9 cellular contexts compared by ENCODE assay signal in genomic region chr17:41885733-41886132, GRCh38. TPM values are rescaled to one million over a fixed set of nuclear protein-coding genes. Genes with fewer than 3 reads are reported as not detected.
DNase-seq lines count a peak whose midpoint lies in the region; ATAC-seq, FAIRE-seq and TF ChIP-seq lines count a peak whose summit lies in the region.
"Had no signal": no experiment of that assay in that cellular context is flagged by ENCODE, and none has a peak within 500 bp of the region (broad histone marks: within the 10 kb centered on the region; RNA-seq: fewer than 3 reads in every experiment).

No MANE protein-coding gene starts in this region.

- H3K4me3 ChIP-seq in BJ (ENCODE audit: low read depth, low read length): no peak overlapping the region
- H3K4me3 ChIP-seq in astrocyte (ENCODE audit: insufficient read depth, low read depth, low read length): no peak overlapping the region
- H3K4me3 ChIP-seq in right lobe of liver: no peak overlapping the region
- no peak overlapping the region for H3K4me3 ChIP-seq in small intestine (ENCODE audit: low read depth in 1 of 2, low read length in 2 of 2)

- CTCF ChIA-PET in BJ (lab: Yijun Ruan, JAX) (no interaction called here), HEK293T (lab: Yijun Ruan, JAX) (interaction anchor here (1.0 to 1.2 kb wide), 2 partner anchors 150 to 223 kb away, joined by 3 read pairs; no protein-coding TSS in a partner anchor)

- H3K9me3 Mint-ChIP-seq in astrocyte (ENCODE audit: unreplicated experiment): no peaks in the 10 kb centered on the region

- TF ChIP-seq POLR2A in right lobe of liver (IDR thresholded peaks at IDR 0.05): no peak
- no peak for TF ChIP-seq POLR2A in GM12892 (IDR thresholded peaks at IDR 0.05; ENCODE audit: low read depth, low read length)

- H3K4me1 ChIP-seq in astrocyte (ENCODE audit: insufficient read depth, low read length) (no peaks in the 10 kb centered on the region), right lobe of liver (no peaks in the 10 kb centered on the region), small intestine (ENCODE audit: control insufficient read depth in 2 of 2, insufficient read depth in 1 of 2, low read depth in 1 of 2, low read length in 1 of 2) (no peaks in the 10 kb centered on the region)

- ATAC-seq in right lobe of liver: peak; percentile 34 to 69 (median 49)
- no peak for ATAC-seq in GM19035 (IDR thresholded peaks at IDR 0.05; ENCODE audit: unreplicated experiment)

- H3K27ac ChIP-seq in astrocyte (ENCODE audit: low read depth, low read length): no peak overlapping the region
- H3K27ac ChIP-seq in right lobe of liver: no peak overlapping the region
- H3K27ac ChIP-seq in small intestine (ENCODE audit: low read depth in 1 of 2, low read length in 1 of 2): no peak overlapping the region

- H3K4me1 Mint-ChIP-seq in astrocyte (ENCODE audit: low read depth, unreplicated experiment): no peaks in the 10 kb centered on the region

- no peak overlapping the region for H3K27ac Mint-ChIP-seq in astrocyte (ENCODE audit: unreplicated experiment)

- H3K27me3 Mint-ChIP-seq in astrocyte (ENCODE audit: low read depth, unreplicated experiment): no peaks in the 10 kb centered on the region

- peaks cover 87% of the 10 kb centered on the region for H4K20me1 ChIP-seq in astrocyte (ENCODE audit: insufficient read depth, low read length)

- H2AFZ ChIP-seq in astrocyte (ENCODE audit: low read depth, low read length): no peak overlapping the region

- H3K9ac ChIP-seq in astrocyte (ENCODE audit: low read length): peak overlapping the region; percentile 31

- POLR2A ChIA-PET in BJ (lab: Charles Lee): interaction anchor here (0.6 kb wide), 1 partner anchor 73 kb away, joined by 3 read pairs; the partner anchor contains the start of gene FKBP10
- POLR2A ChIA-PET in HEK293T (lab: Yijun Ruan, JAX): interaction anchor here (1.0 kb wide), 1 partner anchor 44 kb away, joined by 5 read pairs; the partner anchor contains the start of gene ODAD4

- DNase-seq in BJ (ENCODE audit: low read depth): no peak
- peak; percentile 54 for DNase-seq in HEK293T (ENCODE audit: extremely low spot score)
- DNase-seq in astrocyte (ENCODE audit: low read depth): no peak
- no peak for DNase-seq in right lobe of liver
- no peak for DNase-seq in GM12892 (ENCODE audit: insufficient read length)
- DNase-seq in small intestine: no peak
- no peak for DNase-seq in activated T-cell treated with anti-CD3 and anti-CD28 coated beads for 4 hours
- DNase-seq: GDM1 had no signal

- intact Hi-C loops in right lobe of liver (cut with DNase I): loop anchor here in 1 of 2 donors (10.0 kb wide), 2 partner anchors 71 to 151 kb away; partner anchors contain the start of genes FKBP10, HAP1 and P3H4

- 72% methylated on average over 5 of the region's 6 CpGs for WGBS in right lobe of liver (ENCODE audit: insufficient coverage, low coverage, low lambda C conversion rate, missing lambda C conversion rate)
- WGBS in small intestine, 3 donors: 82 to 92% (median 91%) methylated on average over 6 of the region's 6 CpGs

- H3K9me3 ChIP-seq in astrocyte (ENCODE audit: insufficient read depth, low read depth, low read length) (no peaks in the 10 kb centered on the region), right lobe of liver (no peaks in the 10 kb centered on the region), small intestine (ENCODE audit: control insufficient read depth, low read depth) (no peaks in the 10 kb centered on the region)

- no peak overlapping the region for H3K4me2 ChIP-seq in astrocyte (ENCODE audit: low read length)

- H3K36me3 ChIP-seq in BJ (ENCODE audit: control insufficient read depth, insufficient read depth, low read length): peaks cover 39% of the 10 kb centered on the region
- peaks cover 78% of the 10 kb centered on the region for H3K36me3 ChIP-seq in astrocyte (ENCODE audit: insufficient read depth, low read length)
- peaks cover 20 to 67% (median 27%) of the 10 kb centered on the region in 4 donors for H3K36me3 ChIP-seq in right lobe of liver
- peaks cover 23 to 38% of the 10 kb centered on the region in 2 donors for H3K36me3 ChIP-seq in small intestine (ENCODE audit: control insufficient read depth in 2 of 2, insufficient read depth in 2 of 2, low read length in 2 of 2)

- H3K4me3 Mint-ChIP-seq in astrocyte (ENCODE audit: unreplicated experiment): no peak overlapping the region

- H3K79me2 ChIP-seq in astrocyte (ENCODE audit: insufficient read depth, low read length): peaks cover 51% of the 10 kb centered on the region

- FAIRE-seq in astrocyte (lab: Jason Lieb, UNC): no peak
- FAIRE-seq in GM12892 (lab: Jason Lieb, UNC): no peak
- no peak for FAIRE-seq in small intestine (lab: Jason Lieb, UNC)

- 0 out of 2 replicates have a peak, but pooled peaks have one; percentile 14 for TF ChIP-seq CTCF in BJ (IDR thresholded peaks at IDR 0.05; ENCODE audit: insufficient read depth, low read depth, low read length)
- peak; percentile 7 for TF ChIP-seq CTCF in astrocyte (IDR thresholded peaks at IDR 0.05; ENCODE audit: insufficient read depth, low read depth, low read length)
- peak in 3 of 4 donors; percentile 28 to 52 (median 46) for TF ChIP-seq CTCF in right lobe of liver (IDR thresholded peaks at IDR 0.05)

- H3K36me3 Mint-ChIP-seq in astrocyte (ENCODE audit: low read depth, unreplicated experiment): peaks cover 13% of the 10 kb centered on the region

- H3K27me3 ChIP-seq in BJ (ENCODE audit: control insufficient read depth, insufficient read depth, low read length) (no peaks in the 10 kb centered on the region), astrocyte (ENCODE audit: insufficient read depth, low read length) (no peaks in the 10 kb centered on the region), right lobe of liver (no peaks in the 10 kb centered on the region), small intestine (ENCODE audit: control insufficient read depth in 2 of 2, insufficient read depth in 2 of 2, low read length in 2 of 2) (no peaks in the 10 kb centered on the region)

TF ChIP-seq in HEK293T, 16 proteins besides CTCF, POLR2A, EP300 and RAD21:
- TF ChIP-seq ARNT (IDR thresholded peaks at IDR 0.05): no peak
- no peak for TF ChIP-seq L3MBTL2 (conservative IDR thresholded peaks at IDR 0.05)
- no peak for TF ChIP-seq SP1 (IDR thresholded peaks at IDR 0.05)
- no peak for TF ChIP-seq ELF4 (IDR thresholded peaks at IDR 0.05)
- no peak for TF ChIP-seq LEF1 (IDR thresholded peaks at IDR 0.05; ENCODE audit: borderline replicate concordance)
- TF ChIP-seq NFRKB (IDR thresholded peaks at IDR 0.05): no peak
- TF ChIP-seq, protein P1, sequence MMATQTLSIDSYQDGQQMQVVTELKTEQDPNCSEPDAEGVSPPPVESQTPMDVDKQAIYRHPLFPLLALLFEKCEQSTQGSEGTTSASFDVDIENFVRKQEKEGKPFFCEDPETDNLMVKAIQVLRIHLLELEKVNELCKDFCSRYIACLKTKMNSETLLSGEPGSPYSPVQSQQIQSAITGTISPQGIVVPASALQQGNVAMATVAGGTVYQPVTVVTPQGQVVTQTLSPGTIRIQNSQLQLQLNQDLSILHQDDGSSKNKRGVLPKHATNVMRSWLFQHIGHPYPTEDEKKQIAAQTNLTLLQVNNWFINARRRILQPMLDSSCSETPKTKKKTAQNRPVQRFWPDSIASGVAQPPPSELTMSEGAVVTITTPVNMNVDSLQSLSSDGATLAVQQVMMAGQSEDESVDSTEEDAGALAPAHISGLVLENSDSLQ (IDR thresholded peaks at IDR 0.05): no peak
- TF ChIP-seq FOXK2 (IDR thresholded peaks at IDR 0.05): no peak

RNA-seq across cellular contexts. Expression of gene KLHL11, which starts 20.5 kb away (rescaled TPM):
- 5.5 and 7.2 TPM in 2 replicates for polyA plus RNA-seq in BJ (2011; rRNA removed)
- polyA minus RNA-seq in BJ (2011; rRNA and poly(A)+ RNA removed): 17.5 and 22.6 TPM in 2 replicates
- 12.3 and 12.8 TPM in 2 replicates for total RNA-seq in astrocyte
- 1 to 10 TPM; 2.9 to 7.0 (median 5.7) TPM for total RNA-seq in right lobe of liver
- polyA plus RNA-seq in GM12892 (2012; ENCODE audit: missing spikeins): 3.5 TPM
- 1 to 10 TPM in 1 of 3 donors, not detected in 2; 1.7 TPM for polyA plus RNA-seq in small intestine

RNA-seq across cellular contexts. Expression of gene ACLY, which starts 33.0 kb away (rescaled TPM):
- polyA plus RNA-seq in BJ (2011; rRNA removed): 118 and 170 TPM in 2 replicates
- polyA minus RNA-seq in BJ (2011; rRNA and poly(A)+ RNA removed): 159 and 212 TPM in 2 replicates
- total RNA-seq in astrocyte: 296 and 326 TPM in 2 replicates
- 10 to 100 TPM; 16.6 to 95.9 (median 33.6) TPM for total RNA-seq in right lobe of liver
- 65.0 TPM for polyA plus RNA-seq in GM12892 (2012; ENCODE audit: missing spikeins)
- 10 to 100 TPM; 44.0 to 55.6 (median 53.2) TPM for polyA plus RNA-seq in small intestine

RNA-seq across cellular contexts. Expression of gene ODAD4, which starts 44.7 kb away (rescaled TPM):
- polyA plus RNA-seq in BJ (2011; rRNA removed) (0.61 and 0.92 TPM in 2 replicates), small intestine (under 1 TPM in 1 of 3 donors, not detected in 2; 0.28 TPM)
- 0.31 and 0.81 TPM in 2 replicates for polyA minus RNA-seq in BJ (2011; rRNA and poly(A)+ RNA removed)
- total RNA-seq in astrocyte (0.98 and 1.1 TPM in 2 replicates), right lobe of liver (under 1 TPM in 3 of 6 experiments, not detected in 3; 0.12 to 0.13 (median 0.12) TPM)
- polyA plus RNA-seq in GM12892 (2012; ENCODE audit: missing spikeins): 0.34 TPM

RNA-seq across cellular contexts. Expression of gene KLHL10, which starts 48.1 kb away (rescaled TPM):
- 0.15 and 0.74 TPM in 2 replicates for polyA plus RNA-seq in BJ (2011; rRNA removed)
- 0.47 TPM in 1 of 2 replicates, not detected in the other for polyA minus RNA-seq in BJ (2011; rRNA and poly(A)+ RNA removed)
- not detected in 2 replicates for total RNA-seq in astrocyte
- total RNA-seq in right lobe of liver: not detected
- polyA plus RNA-seq in GM12892 (2012; ENCODE audit: missing spikeins): not detected
- under 1 TPM in 1 of 3 donors, not detected in 2; 0.15 TPM for polyA plus RNA-seq in small intestine

RNA-seq across cellular contexts. Expression of gene NT5C3B, which starts 49.7 kb away (rescaled TPM):
- polyA plus RNA-seq in BJ (2011; rRNA removed): 88.3 and 123 TPM in 2 replicates
- 36.4 and 41.5 TPM in 2 replicates for polyA minus RNA-seq in BJ (2011; rRNA and poly(A)+ RNA removed)
- 47.4 and 56.1 TPM in 2 replicates for total RNA-seq in astrocyte
- 10 to 100 TPM; 19.9 to 30.7 (median 23.1) TPM for total RNA-seq in right lobe of liver
- polyA plus RNA-seq in GM12892 (2012; ENCODE audit: missing spikeins): 36.0 TPM
- 10 to 100 TPM; 10.5 to 36.0 (median 21.3) TPM for polyA plus RNA-seq in small intestine
